In the genomic region with DNA sequence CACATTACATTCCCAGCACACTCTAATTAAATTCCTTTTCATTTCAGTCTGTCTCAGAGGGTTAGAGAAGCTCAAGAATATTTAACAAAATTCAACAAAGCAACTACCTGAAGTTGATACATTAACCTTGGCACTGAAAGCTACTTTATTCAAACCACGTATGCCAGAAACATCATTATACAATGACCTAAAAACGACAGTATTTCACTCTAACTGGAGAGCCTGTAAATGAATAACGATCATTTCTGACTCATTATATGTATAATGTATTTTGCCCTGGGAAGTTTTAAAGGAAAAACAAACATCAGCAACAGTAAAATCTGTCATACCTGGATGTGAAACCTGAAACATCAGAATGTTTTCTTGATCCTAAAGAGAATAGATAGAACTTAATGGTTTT, we compare ENCODE assay signal across 22 cellular contexts.
"Had no signal": no experiment of that assay in that cellular context is flagged by ENCODE, and none has a peak within 500 bp of the region (broad histone marks: within the 10 kb centered on the region; RNA-seq: fewer than 3 reads in every experiment).

No MANE protein-coding gene starts in this region.

- ATAC-seq: activated CD4-positive, alpha-beta T cell treated with anti-CD3 and anti-CD28 coated beads for 36 hours; activated T-helper 17 cell treated with anti-CD3 and anti-CD28 coated beads, Interleukin-2, amount 50 U/mL, for 72 hours; T-cell had no signal

- H3K27ac ChIP-seq: VCaP had no signal

- DNase-seq: activated CD4-positive, alpha-beta memory T cell treated with anti-CD3 and anti-CD28 coated beads, Interleukin-2, amount 10 ng/mL, durations not matched to agents 7 days and 5 days; activated CD4-positive, alpha-beta T cell treated with anti-CD3 and anti-CD28 coated beads for 36 hours; activated CD4-positive, alpha-beta T cell treated with anti-CD3 and anti-CD28 coated beads, Interleukin-2, amount 50 U/mL, for 1 hour; activated gamma-delta T cell; activated naive CD4-positive, alpha-beta T cell treated with anti-CD3 and anti-CD28 coated beads, Interleukin-2, amount 10 ng/mL, durations not matched to agents 7 days and 5 days; activated naive CD8-positive, alpha-beta T cell treated with anti-CD3 and anti-CD28 coated beads for 36 hours; activated T-cell treated with anti-CD3 and anti-CD28 coated beads for 4 hours; activated T-cell treated with anti-CD3 and anti-CD28 coated beads, Interleukin-2, amount 50 U/mL, for 48 hours; cerebellar nuclear complex; MM.1S; NCI-H1105; NCI-H1436; NCI-H1694 treated with DMSO at 0.1 percent for 48 hours; NCI-H2029 treated with DMSO at 0.1 percent for 48 hours; NCI-H510A treated with DMSO at 0.1 percent for 48 hours; NCI-H69; SHP77 treated with DMSO at 0.1 percent for 48 hours; T-cell; T-helper 2 cell; T1000 had no signal
